Comparison of ENCODE assay signal across 26 cellular contexts in genomic region chr4:22877653-22878052, GRCh38.
"Had no signal": no experiment of that assay in that cellular context is flagged by ENCODE, and none has a peak within 500 bp of the region (broad histone marks: within the 10 kb centered on the region; RNA-seq: fewer than 3 reads in every experiment).

No MANE protein-coding gene starts in this region.

- H3K4me3 Mint-ChIP-seq: activated naive CD8-positive, alpha-beta T cell treated with anti-CD3 and anti-CD28 coated beads, Interleukin-2, amount 50 U/mL, for 24 hours; activated T-cell treated with anti-CD3 and anti-CD28 coated beads, Interleukin-2, amount 50 U/mL, for 4 hours; brain; central memory CD8-positive, alpha-beta T cell; T-helper 2 cell treated with Interferon-gamma antibody and Interleukin-4, amounts not matched to agents 5 μg/mL and 100 μg/mL, for 36 hours; WTC11 had no signal

- H3K27ac Mint-ChIP-seq: activated naive CD4-positive, alpha-beta T cell treated with anti-CD3 and anti-CD28 coated beads, Interleukin-2, amount 50 U/mL, for 72 hours; activated naive CD8-positive, alpha-beta T cell treated with anti-CD3 and anti-CD28 coated beads, Interleukin-2, amount 50 U/mL, for 24 hours; brain; T-helper 2 cell treated with Interferon-gamma antibody and Interleukin-4, amounts not matched to agents 5 μg/mL and 100 μg/mL, for 36 hours; WTC11 had no signal

- H3K27ac ChIP-seq: ascending aorta, Peyer's patch, RWPE1, SJCRH30 had no signal

- H3K9me2 ChIP-seq: SK-N-SH had no signal

- ATAC-seq: activated naive CD4-positive, alpha-beta T cell treated with anti-CD3 and anti-CD28 coated beads, Interleukin-2, amount 50 U/mL, for 72 hours; activated naive CD8-positive, alpha-beta T cell treated with anti-CD3 and anti-CD28 coated beads, Interleukin-2, amount 50 U/mL, for 24 hours; activated T-cell treated with anti-CD3 and anti-CD28 coated beads, Interleukin-2, amount 50 U/mL, for 4 hours; WTC11 had no signal

- H3K4me1 ChIP-seq: ascending aorta, SJCRH30 had no signal

- H3K4me1 Mint-ChIP-seq: activated naive CD8-positive, alpha-beta T cell treated with anti-CD3 and anti-CD28 coated beads, Interleukin-2, amount 50 U/mL, for 24 hours; central memory CD8-positive, alpha-beta T cell had no signal

- H3K9me3 Mint-ChIP-seq: T-helper 2 cell treated with Interferon-gamma antibody and Interleukin-4, amounts not matched to agents 5 μg/mL and 100 μg/mL, for 36 hours had no signal

- DNase-seq: activated CD4-positive, alpha-beta T cell treated with anti-CD3 and anti-CD28 coated beads for 48 hours; activated CD4-positive, alpha-beta T cell treated with anti-CD3 and anti-CD28 coated beads, Interleukin-2, amount 50 U/mL, for 4 hours; activated CD4-positive, CD25-positive, alpha-beta regulatory T cell treated with anti-CD3 and anti-CD28 coated beads, Interleukin-2, amount 50 U/mL, for 72 hours; activated effector memory CD4-positive, alpha-beta T cell treated with anti-CD3 and anti-CD28 coated beads, Interleukin-2, amount 50 U/mL, for 16 hours; activated naive CD4-positive, alpha-beta T cell treated with Interleukin-2 at 50 U/mL for 16 hours; activated naive CD8-positive, alpha-beta T cell treated with anti-CD3 and anti-CD28 coated beads, Interleukin-2, amount 50 U/mL, for 24 hours; activated T-cell treated with anti-CD3 and anti-CD28 coated beads, Interleukin-2, amount 50 U/mL, for 4 hours; amniotic stem cell; MG63; NCI-H1417 treated with DMSO at 0.1 percent for 48 hours; NCI-H187; NCI-H345; NCI-H510A treated with DMSO at 0.1 percent for 48 hours; NCI-H774; Peyer's patch; Right ventricle myocardium superior; SJCRH30; SK-N-SH; SW 1271 had no signal

- H3K9me3 ChIP-seq: ascending aorta, MG63, Peyer's patch, SJCRH30, SK-N-SH had no signal

- H3K4me3 ChIP-seq: ascending aorta, MG63, Peyer's patch, SJCRH30 had no signal

- H3K36me3 ChIP-seq: ascending aorta, MG63, Peyer's patch, SJCRH30 had no signal

- H3K27me3 Mint-ChIP-seq: activated naive CD8-positive, alpha-beta T cell treated with anti-CD3 and anti-CD28 coated beads, Interleukin-2, amount 50 U/mL, for 24 hours; central memory CD8-positive, alpha-beta T cell had no signal

- H3K36me3 Mint-ChIP-seq: activated naive CD4-positive, alpha-beta T cell treated with anti-CD3 and anti-CD28 coated beads, Interleukin-2, amount 50 U/mL, for 72 hours; brain had no signal

- H3K27me3 ChIP-seq: ascending aorta, MG63, Peyer's patch, SJCRH30 had no signal

- H3K9ac ChIP-seq: SK-N-SH had no signal

- H3K4me2 ChIP-seq: SK-N-SH had no signal
